In the genomic region with DNA sequence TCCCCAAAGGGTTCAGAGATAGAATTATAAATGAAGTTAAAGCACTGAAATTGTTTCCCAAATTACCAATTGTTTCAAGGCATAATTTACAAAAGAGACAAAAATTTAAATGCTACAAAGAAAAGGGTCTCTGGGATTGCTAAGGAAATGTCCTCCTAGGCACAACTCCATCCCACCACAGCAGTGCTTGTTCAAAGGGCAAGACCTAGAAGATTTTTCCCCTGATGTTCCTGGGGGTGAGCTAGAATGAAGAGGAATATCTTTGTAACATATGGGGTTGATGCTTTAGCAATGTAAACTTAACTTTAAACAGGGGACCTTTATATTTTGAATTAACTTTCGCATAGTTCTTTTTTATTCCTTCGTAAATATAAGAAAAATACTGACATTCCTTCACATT, we compare ENCODE assay signal across 1 cellular context.
TF ChIP-seq lines count a peak whose summit lies in the region.

No MANE protein-coding gene starts in this region.

TF ChIP-seq in SK-N-SH, 30 proteins besides CTCF, POLR2A, EP300 and RAD21 (continued from another document):
- TF ChIP-seq, protein P1, sequence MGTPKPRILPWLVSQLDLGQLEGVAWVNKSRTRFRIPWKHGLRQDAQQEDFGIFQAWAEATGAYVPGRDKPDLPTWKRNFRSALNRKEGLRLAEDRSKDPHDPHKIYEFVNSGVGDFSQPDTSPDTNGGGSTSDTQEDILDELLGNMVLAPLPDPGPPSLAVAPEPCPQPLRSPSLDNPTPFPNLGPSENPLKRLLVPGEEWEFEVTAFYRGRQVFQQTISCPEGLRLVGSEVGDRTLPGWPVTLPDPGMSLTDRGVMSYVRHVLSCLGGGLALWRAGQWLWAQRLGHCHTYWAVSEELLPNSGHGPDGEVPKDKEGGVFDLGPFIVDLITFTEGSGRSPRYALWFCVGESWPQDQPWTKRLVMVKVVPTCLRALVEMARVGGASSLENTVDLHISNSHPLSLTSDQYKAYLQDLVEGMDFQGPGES (IDR thresholded peaks at IDR 0.05; ENCODE audit: low read depth, low read length), result no peak
- TF ChIP-seq RXRA (IDR thresholded peaks at IDR 0.05; ENCODE audit: borderline replicate concordance, low read depth) (no peak), FOXJ3 (CRISPR knock-in tag; IDR thresholded peaks at IDR 0.05) (no peak), TCF12 (IDR thresholded peaks at IDR 0.05) (no peak), NRF1 (IDR thresholded peaks at IDR 0.05; ENCODE audit: low read depth, low read length) (no peak), MEF2A (IDR thresholded peaks at IDR 0.05; ENCODE audit: borderline replicate concordance, low read depth) (no peak)
